Comparison of ENCODE assay signal across 16 cellular contexts in the genomic region with DNA sequence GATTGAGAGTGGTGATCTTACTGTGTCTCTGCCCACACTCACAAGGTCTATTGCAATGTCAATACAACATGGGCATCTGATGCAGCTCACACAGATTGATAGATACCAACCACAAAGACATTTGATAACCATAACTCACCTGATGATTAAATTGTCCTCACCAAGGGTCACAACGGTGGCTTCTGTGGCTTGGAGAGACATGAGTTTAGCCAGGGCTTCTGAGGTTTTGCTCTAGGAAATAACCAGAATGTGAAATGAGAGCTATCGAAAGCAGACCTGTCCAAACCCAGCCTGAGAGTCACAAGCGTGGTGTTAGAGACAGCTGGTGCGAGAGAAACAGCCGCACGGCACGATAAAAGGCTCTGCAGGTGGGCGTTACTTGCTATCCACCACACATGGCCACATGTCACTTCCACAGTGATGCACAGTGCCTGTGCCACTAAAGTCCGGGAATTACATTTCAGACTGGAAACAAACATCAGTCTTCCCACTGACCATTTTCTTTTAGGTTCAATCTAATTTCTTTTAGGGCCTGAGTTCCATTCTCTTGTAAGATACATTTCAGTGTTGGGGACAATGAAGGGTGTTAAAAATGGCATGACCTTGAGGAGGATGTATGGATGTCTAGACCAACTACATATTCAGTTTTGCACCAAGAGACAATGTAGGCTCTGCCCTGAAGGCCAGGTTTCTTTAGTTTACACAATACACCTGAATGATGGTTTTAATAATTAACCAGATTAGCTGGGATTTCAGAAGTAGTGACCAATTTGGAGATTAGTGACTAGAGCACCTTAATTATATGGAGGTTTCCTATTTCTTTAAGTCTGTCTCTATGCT. TPM values are rescaled to one million over a fixed set of nuclear protein-coding genes. Genes with fewer than 3 reads are reported as not detected.
DNase-seq lines count a peak whose midpoint lies in the region; ATAC-seq and TF ChIP-seq lines count a peak whose summit lies in the region.
"Had no signal": no experiment of that assay in that cellular context is flagged by ENCODE, and none has a peak within 500 bp of the region (broad histone marks: within the 10 kb centered on the region; RNA-seq: fewer than 3 reads in every experiment).

No MANE protein-coding gene starts in this region.

- no peak overlapping the region for H2AK5ac ChIP-seq in mesendoderm (ENCODE audit: low read length)

- peak; percentile 55 for ATAC-seq in GM19324 (IDR thresholded peaks at IDR 0.05; ENCODE audit: low FRiP score, unreplicated experiment)
- ATAC-seq in left lobe of liver, result peak; percentile 67
- ATAC-seq: Right ventricle myocardium inferior had no signal

- no peak overlapping the region for H3K23ac ChIP-seq in mesendoderm (ENCODE audit: low read length)

- no peak overlapping the region for H2BK120ac ChIP-seq in mesendoderm (ENCODE audit: low read depth, low read length)

- H2AFZ ChIP-seq in KMS-11 (ENCODE audit: low read depth), result no peak overlapping the region

- peak overlapping the region; percentile 63 for H3K4me2 ChIP-seq in KMS-11
- no peak overlapping the region for H3K4me2 ChIP-seq in mesendoderm (ENCODE audit: low read length)
- H3K4me2 ChIP-seq: BLaER1 treated with 17β-estradiol and CSF1 and Interleukin-3, amounts not matched to agents 10 nM and 100 nM had no signal

- H4K20me1 ChIP-seq in KMS-11 (ENCODE audit: insufficient read depth), result no peaks in the 10 kb centered on the region
- H4K20me1 ChIP-seq: BLaER1 treated with 17β-estradiol and CSF1 and Interleukin-3, amounts not matched to agents 10 nM and 100 nM had no signal

- H3K79me2 ChIP-seq in KMS-11 (ENCODE audit: insufficient read depth, low read depth) (no peaks in the 10 kb centered on the region), mesendoderm (ENCODE audit: control insufficient read depth, insufficient read depth, low read length) (no peaks in the 10 kb centered on the region)

- no peak overlapping the region for H4K5ac ChIP-seq in mesendoderm (ENCODE audit: low read length)

- H3K27ac ChIP-seq in KMS-11 (peak overlapping the region; percentile 58; the same call in 1 of the 2 replicates), mesendoderm (ENCODE audit: low read depth, low read length) (no peak overlapping the region)
- H3K27ac ChIP-seq: BLaER1 treated with 17β-estradiol and CSF1 and Interleukin-3, amounts not matched to agents 10 nM and 100 nM; esophagus muscularis mucosa; left ventricle myocardium inferior had no signal

- no peak overlapping the region for H3K18ac ChIP-seq in mesendoderm (ENCODE audit: low read length)

- no peak overlapping the region for H2BK15ac ChIP-seq in mesendoderm (replicated peaks; ENCODE audit: low read depth)

- no peak overlapping the region for H3K4me3 ChIP-seq in KMS-11 (IDR thresholded peaks at IDR 0.05; ENCODE audit: insufficient read depth, low read depth, low read length)
- no peak overlapping the region for H3K4me3 ChIP-seq in mesendoderm (ENCODE audit: low read length)
- H3K4me3 ChIP-seq: BLaER1 treated with 17β-estradiol and CSF1 and Interleukin-3, amounts not matched to agents 10 nM and 100 nM; esophagus muscularis mucosa; left ventricle myocardium inferior had no signal

- no peak overlapping the region for H4K8ac ChIP-seq in mesendoderm (ENCODE audit: low read depth, low read length)

- no peak overlapping the region for H2BK5ac ChIP-seq in mesendoderm (ENCODE audit: low read length)

- H3K79me1 ChIP-seq in mesendoderm (ENCODE audit: low read length), result no peaks in the 10 kb centered on the region

- H3K27me3 ChIP-seq in KMS-11 (ENCODE audit: insufficient read depth, low read depth), result no peaks in the 10 kb centered on the region
- H3K27me3 ChIP-seq in mesendoderm (ENCODE audit: insufficient read depth, low read length, poor library complexity), result no peaks in the 10 kb centered on the region
- H3K27me3 ChIP-seq: BLaER1 treated with 17β-estradiol and CSF1 and Interleukin-3, amounts not matched to agents 10 nM and 100 nM; esophagus muscularis mucosa had no signal

- H3K36me3 ChIP-seq in KMS-11 (ENCODE audit: insufficient read depth) (no peaks in the 10 kb centered on the region), mesendoderm (ENCODE audit: control insufficient read depth, insufficient read depth, low read length) (no peaks in the 10 kb centered on the region)
- H3K36me3 ChIP-seq: BLaER1 treated with 17β-estradiol and CSF1 and Interleukin-3, amounts not matched to agents 10 nM and 100 nM had no signal

- TF ChIP-seq CTCF in KMS-11 (conservative IDR thresholded peaks at IDR 0.05; ENCODE audit: low read depth, low read length), result no peak

- peaks cover 64% of the 10 kb centered on the region for H3K4me1 ChIP-seq in KMS-11 (ENCODE audit: low read depth, poor library complexity, severe bottlenecking)
- H3K4me1 ChIP-seq in mesendoderm (ENCODE audit: control insufficient read depth, low read depth, low read length), result no peaks in the 10 kb centered on the region
- H3K4me1 ChIP-seq: esophagus muscularis mucosa had no signal

- H3K56ac ChIP-seq in mesendoderm (ENCODE audit: low read length), result no peak overlapping the region

- no CpG with 5 or more reads among the region's 9 CpGs for WGBS in mesendoderm (ENCODE audit: extremely low coverage, insufficient coverage, low lambda C conversion rate)

- H3K4ac ChIP-seq in mesendoderm (ENCODE audit: low read depth, low read length), result no peak overlapping the region

- DNase-seq in COR-L47 (lab: John Stamatoyannopoulos, UW) (peak; percentile 34), left lobe of liver (ENCODE audit: low spot score) (no peak), NCI-H128 (lab: John Stamatoyannopoulos, UW; ENCODE audit: unreplicated experiment) (no peak), mesendoderm (no peak), NCI-H526 (lab: John Stamatoyannopoulos, UW) (no peak), NOMO-1 (lab: John Stamatoyannopoulos, UW; ENCODE audit: unreplicated experiment in 2 of 2) (no peak)
- DNase-seq: activated CD4-positive, alpha-beta memory T cell treated with anti-CD3 and anti-CD28 coated beads, Interleukin-2, amount 10 ng/mL, durations not matched to agents 7 days and 5 days; activated naive CD4-positive, alpha-beta T cell treated with Interleukin-2 at 50 U/mL for 16 hours; central memory CD4-positive, alpha-beta T cell; left ventricle myocardium inferior; T1000 had no signal

- H3K9ac ChIP-seq in KMS-11 (no peak overlapping the region), mesendoderm (ENCODE audit: low read length) (no peak overlapping the region)
- H3K9ac ChIP-seq: BLaER1 treated with 17β-estradiol and CSF1 and Interleukin-3, amounts not matched to agents 10 nM and 100 nM had no signal

RNA-seq across cellular contexts. Expression of a gene that starts 53.7 kb away (rescaled TPM):
- 32.2 TPM for total RNA-seq in left lobe of liver
- polyA plus RNA-seq in mesendoderm (2013, experiment 1 of 2), result 2.0 TPM
- polyA plus RNA-seq in mesendoderm (2013, experiment 2 of 2), result 2.1 TPM

RNA-seq across cellular contexts. Expression of a gene that starts 54.6 kb away (rescaled TPM):
- total RNA-seq in left lobe of liver, result 25.4 TPM
- 12.4 TPM for polyA plus RNA-seq in mesendoderm (2013, experiment 1 of 2)
- polyA plus RNA-seq in mesendoderm (2013, experiment 2 of 2), result 11.3 TPM
